10 cellular contexts compared by ENCODE assay signal in genomic region chr9:94909250-94909894, GRCh38.
DNase-seq lines count a peak whose midpoint lies in the region; ATAC-seq, FAIRE-seq and TF ChIP-seq lines count a peak whose summit lies in the region.
"Had no signal": no experiment of that assay in that cellular context is flagged by ENCODE, and none has a peak within 500 bp of the region (broad histone marks: within the 10 kb centered on the region; RNA-seq: fewer than 3 reads in every experiment).

No MANE protein-coding gene starts in this region.

- H3K27me3 ChIP-seq in bronchial epithelial cell (ENCODE audit: control insufficient read depth, insufficient read depth, low read length) (no peaks in the 10 kb centered on the region), osteoblast (ENCODE audit: insufficient read depth, low read length) (no peaks in the 10 kb centered on the region)
- H3K27me3 ChIP-seq: body of pancreas had no signal

- POLR2A ChIA-PET in A549 (lab: Yijun Ruan, JAX), result interaction anchor here (0.7 to 8.5 kb wide), 16 partner anchors 9 to 240 kb away, joined by 3 to 93 read pairs (median 6); partner anchors contain the start of gene AOPEP

- DNase-seq in A549 (ENCODE audit: low read depth in 1 of 2, low spot score in 1 of 2), result peak; percentile 84 to 97
- DNase-seq in ELR (ENCODE audit: low read depth), result peak; percentile 46
- peak; percentile 69 for DNase-seq in bronchial epithelial cell (ENCODE audit: low read depth)
- DNase-seq in osteoblast (ENCODE audit: insufficient read length, low spot score, missing footprints), result no peak
- no peak for DNase-seq in posterior vena cava (ENCODE audit: low spot score)
- DNase-seq in NCI-H2227 treated with DMSO at 0.1 percent for 48 hours (lab: John Stamatoyannopoulos, UW), result no peak
- DNase-seq: NCI-H1092 had no signal

- FAIRE-seq in A549 (lab: Jason Lieb, UNC), result no peak
- FAIRE-seq in bronchial epithelial cell (lab: Jason Lieb, UNC), result no peak
- FAIRE-seq: HTR-8/SVneo had no signal

- no peaks in the 10 kb centered on the region for H4K20me1 ChIP-seq in osteoblast (ENCODE audit: insufficient read depth, low read length)

- no peak for TF ChIP-seq CTCF in A549 (IDR thresholded peaks at IDR 0.05)
- TF ChIP-seq CTCF in bronchial epithelial cell (IDR thresholded peaks at IDR 0.05; ENCODE audit: insufficient read depth, low read length, severe bottlenecking), result no peak
- no peak for TF ChIP-seq CTCF in osteoblast (IDR thresholded peaks at IDR 0.05; ENCODE audit: extremely low read depth, low read depth, low read length)

- H3K79me2 ChIP-seq in osteoblast (ENCODE audit: insufficient read depth, low read length), result peaks cover 10% of the 10 kb centered on the region

- TF ChIP-seq RAD21 in A549 (conservative IDR thresholded peaks at IDR 0.05 in 1 of 2, IDR thresholded peaks at IDR 0.05 in 1 of 2), result peak in 1 of 2 experiments; percentile 12; a peak in 3 of 5 replicates

- no peak overlapping the region for H3K4me3 ChIP-seq in A549
- no peak overlapping the region for H3K4me3 ChIP-seq in bronchial epithelial cell (ENCODE audit: low read depth, low read length)
- no peak overlapping the region for H3K4me3 ChIP-seq in osteoblast (ENCODE audit: insufficient read depth, low read length)
- H3K4me3 ChIP-seq: body of pancreas had no signal

- intact Hi-C loops in posterior vena cava (cut with DNase I), result loop anchor here (5.0 to 10.0 kb wide), 3 partner anchors 93 to 105 kb away; no protein-coding TSS in a partner anchor

- H3K4me1 ChIP-seq in A549 (peaks cover 96% of the 10 kb centered on the region), osteoblast (ENCODE audit: insufficient read depth, low read length) (peaks cover 52% of the 10 kb centered on the region)

- H2AFZ ChIP-seq in osteoblast (ENCODE audit: low read length), result no peak overlapping the region

- CTCF ChIA-PET in A549 (lab: Yijun Ruan, JAX), result interaction anchor here (0.6 to 3.6 kb wide), 12 partner anchors 11 to 228 kb away, joined by 3 to 23 read pairs (median 4); no protein-coding TSS in a partner anchor

- ATAC-seq in A549, result peak; percentile 74 to 76
- no peak for ATAC-seq in HG02870 (IDR thresholded peaks at IDR 0.05; ENCODE audit: unreplicated experiment)

- H3K9me3 ChIP-seq in A549, result no peaks in the 10 kb centered on the region
- H3K9me3 ChIP-seq in osteoblast (ENCODE audit: low read depth, low read length), result no peaks in the 10 kb centered on the region
- H3K9me3 ChIP-seq: body of pancreas had no signal

- H3K4me2 ChIP-seq in A549 (peak overlapping the region; percentile 89), osteoblast (ENCODE audit: insufficient read depth, low read length) (no peak overlapping the region)

- peak; percentile 10 to 62; a peak in 2 of 5 replicates for TF ChIP-seq EP300 in A549 (IDR thresholded peaks at IDR 0.05)

- H3K36me3 ChIP-seq in bronchial epithelial cell (ENCODE audit: control insufficient read depth, insufficient read depth, low read length) (no peaks in the 10 kb centered on the region), osteoblast (ENCODE audit: insufficient read depth, low read length) (no peaks in the 10 kb centered on the region)

- 4% methylated on average over 11 of the region's 12 CpGs for WGBS in A549 (ENCODE audit: missing lambda C conversion rate)

- H3K27ac ChIP-seq in A549 (peak overlapping the region; percentile 97 to 99), osteoblast (ENCODE audit: low read depth, low read length) (peak overlapping the region; percentile 89)

- TF ChIP-seq POLR2A in A549 (IDR thresholded peaks at IDR 0.05; ENCODE audit: low read length), result no peak

TF ChIP-seq in A549, 52 proteins besides CTCF, POLR2A, EP300 and RAD21:
- TF ChIP-seq HOXB13 (CRISPR knock-in tag; IDR thresholded peaks at IDR 0.05; ENCODE audit: low read depth), result peak; percentile 96
- peak; percentile 93; the same call in 1 of the 2 replicates for TF ChIP-seq EHF (CRISPR knock-in tag; IDR thresholded peaks at IDR 0.05)
- TF ChIP-seq PHF8 (IDR thresholded peaks at IDR 0.05; ENCODE audit: borderline replicate concordance, low read depth), result no peak
- TF ChIP-seq RARB (CRISPR knock-in tag; IDR thresholded peaks at IDR 0.05), result peak; percentile 45; the same call in 1 of the 2 replicates
- no peak for TF ChIP-seq ESRRA (IDR thresholded peaks at IDR 0.05; ENCODE audit: borderline replicate concordance, low read length)
- peak; percentile 92 for TF ChIP-seq ZNF302 (CRISPR knock-in tag; IDR thresholded peaks at IDR 0.05)
- peak; percentile 76; the same call in 1 of the 2 replicates for TF ChIP-seq HOXB5 (CRISPR knock-in tag; IDR thresholded peaks at IDR 0.05)
- peak; percentile 28 for TF ChIP-seq FOXS1 (CRISPR knock-in tag; IDR thresholded peaks at IDR 0.05)
- TF ChIP-seq ATOH8 (CRISPR knock-in tag; IDR thresholded peaks at IDR 0.05; ENCODE audit: low read depth), result peak; percentile 86
- no peak for TF ChIP-seq RFX5 (IDR thresholded peaks at IDR 0.05)
- no peak; the same call in 1 of the 2 replicates for TF ChIP-seq MAX (IDR thresholded peaks at IDR 0.05)
- peak; percentile 70; the same call in 1 of the 2 replicates for TF ChIP-seq FOSL2 (IDR thresholded peaks at IDR 0.05)
- peak; percentile 97 for TF ChIP-seq FOSL2 (CRISPR knock-in tag; IDR thresholded peaks at IDR 0.05)
- no peak for TF ChIP-seq MAZ (IDR thresholded peaks at IDR 0.05; ENCODE audit: borderline replicate concordance, low read depth, low read length)
- 0 out of 2 replicates have a peak, but pooled peaks have one; percentile 29 for TF ChIP-seq HEYL (CRISPR knock-in tag; IDR thresholded peaks at IDR 0.05)
- peak; percentile 82; the same call in 1 of the 2 replicates for TF ChIP-seq TFCP2L1 (CRISPR knock-in tag; IDR thresholded peaks at IDR 0.05)
- TF ChIP-seq MAFK (IDR thresholded peaks at IDR 0.05; ENCODE audit: partially characterized antibody), result peak; percentile 1
- TF ChIP-seq HOXA7 (CRISPR knock-in tag; IDR thresholded peaks at IDR 0.05), result peak; percentile 81
- TF ChIP-seq BCL3 (IDR thresholded peaks at IDR 0.05), result 0 out of 3 replicates have a peak, but pooled peaks have one; percentile 2
- 0 out of 2 replicates have a peak, but pooled peaks have one; percentile 15 for TF ChIP-seq HMGXB4 (CRISPR knock-in tag; IDR thresholded peaks at IDR 0.05; ENCODE audit: borderline replicate concordance)
- TF ChIP-seq CEBPB (IDR thresholded peaks at IDR 0.05), result 0 out of 4 replicates have a peak, but pooled peaks of 1 of the 2 experiments have one; percentile 3
- TF ChIP-seq ZSCAN20 (CRISPR knock-in tag; IDR thresholded peaks at IDR 0.05), result peak; percentile 94
- peak; percentile 14 for TF ChIP-seq JUNB (IDR thresholded peaks at IDR 0.05)
- peak in 1 of 2 experiments; percentile 77; a peak in 3 of 5 replicates for TF ChIP-seq JUN (IDR thresholded peaks at IDR 0.05)

Comparison
In these comparisons a context has a peak if more than half of its experiments do, and no peak if none do; other contexts are left out.
1. DNase-seq: peak in A549 (2 of 2), ELR (single experiment) and bronchial epithelial cell (single experiment); none in osteoblast (single experiment), posterior vena cava (single experiment) and NCI-H2227 treated with DMSO at 0.1 percent for 48 hours (single experiment).